In the genomic region with DNA sequence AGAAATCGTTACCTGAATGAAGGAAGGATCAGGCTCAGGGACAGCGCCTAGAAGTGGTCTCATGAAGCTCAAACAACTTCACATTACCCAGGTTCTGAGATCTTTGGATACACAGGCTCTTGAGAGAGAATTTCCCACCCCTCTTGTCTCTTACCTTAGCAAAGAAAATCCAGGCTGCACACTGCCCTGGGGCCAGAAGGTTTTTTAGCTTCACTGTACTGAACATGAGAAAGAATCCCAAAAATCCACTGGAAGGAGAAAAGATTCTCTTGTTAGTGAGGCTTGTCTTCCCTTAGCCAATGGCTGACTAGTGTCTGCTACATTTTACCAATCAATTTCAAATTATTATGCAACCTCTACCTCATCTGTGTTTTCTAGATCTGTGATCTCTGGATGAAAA, we compare ENCODE assay signal across 26 cellular contexts.
"Had no signal": no experiment of that assay in that cellular context is flagged by ENCODE, and none has a peak within 500 bp of the region (broad histone marks: within the 10 kb centered on the region; RNA-seq: fewer than 3 reads in every experiment).

No MANE protein-coding gene starts in this region.

- H3K4me1 ChIP-seq: neural progenitor cell, psoas muscle had no signal

- DNase-seq: dermis blood vessel endothelial cell; effector memory CD4-positive, alpha-beta T cell; foreskin melanocyte; glutamatergic neuron; heart right ventricle; hippocampal formation; immature natural killer cell; mucosa of descending colon; naive thymus-derived CD4-positive, alpha-beta T cell; psoas muscle; right cardiac atrium; sigmoid colon; stimulated activated CD4-positive, alpha-beta T cell treated with anti-CD3 and anti-CD28 coated beads, Interleukin-2, amount 100 ng/mL, for 24 hours; stimulated activated CD4-positive, alpha-beta T cell treated with anti-CD3 and anti-CD28 coated beads, Interleukin-4, amount 100 ng/mL, for 24 hours; stimulated activated naive CD4-positive, alpha-beta T cell treated with Interleukin-2 at 50 U/mL for 16 hours; stomach; substantia nigra; testis; tibial artery; upper lobe of left lung had no signal

- ATAC-seq: heart right ventricle; left lobe of liver; mucosa of descending colon; naive thymus-derived CD4-positive, alpha-beta T cell; psoas muscle; right cardiac atrium; stimulated activated effector memory CD8-positive, alpha-beta T cell treated with anti-CD3 and anti-CD28 coated beads, Interleukin-12 subunit alpha, Interleukin-12 subunit beta, amount 100 ng/mL, for 72 hours had no signal

- H3K27me3 ChIP-seq: esophagus muscularis mucosa, heart right ventricle, neural progenitor cell, sigmoid colon, stomach, testis, tibial artery, upper lobe of left lung had no signal

- H3K4me2 ChIP-seq: neural progenitor cell had no signal

- H3K4me3 ChIP-seq: coronary artery, esophagus muscularis mucosa, heart right ventricle, lung, mucosa of descending colon, neural progenitor cell, psoas muscle, sigmoid colon, stomach, testis, tibial artery, upper lobe of left lung had no signal

- H2AFZ ChIP-seq: neural progenitor cell had no signal

- H3K9me3 ChIP-seq: esophagus muscularis mucosa, mucosa of descending colon, sigmoid colon, stomach, testis, tibial artery, upper lobe of left lung had no signal

- H3K27ac ChIP-seq: coronary artery, esophagus muscularis mucosa, heart right ventricle, neural progenitor cell, psoas muscle, sigmoid colon, stomach, testis, tibial artery, upper lobe of left lung had no signal

- H3K9ac ChIP-seq: neural progenitor cell had no signal

- H3K36me3 ChIP-seq: neural progenitor cell, sigmoid colon, stomach, tibial artery, upper lobe of left lung had no signal
